ENCODE assay signal across 1 cellular context in genomic region chr19:21947775-21948174, GRCh38.
TF ChIP-seq lines count a peak whose summit lies in the region.

No MANE protein-coding gene starts in this region.

TF ChIP-seq in HepG2, 621 proteins besides CTCF, POLR2A, EP300 and RAD21 (continued from another document):
- no peak for TF ChIP-seq FUBP1 (CRISPR knock-in tag; IDR thresholded peaks at IDR 0.05; ENCODE audit: borderline replicate concordance)
- no peak for TF ChIP-seq SP2 (CRISPR knock-in tag; IDR thresholded peaks at IDR 0.05)
- no peak for TF ChIP-seq ZNF761 (CRISPR knock-in tag; conservative IDR thresholded peaks at IDR 0.05)
- TF ChIP-seq ZNF558 (CRISPR knock-in tag; IDR thresholded peaks at IDR 0.05; ENCODE audit: borderline replicate concordance), result no peak
- TF ChIP-seq ZNF597 (CRISPR knock-in tag; IDR thresholded peaks at IDR 0.05), result no peak
- TF ChIP-seq ZNF280B (CRISPR knock-in tag; IDR thresholded peaks at IDR 0.05; ENCODE audit: borderline replicate concordance), result no peak
- no peak for TF ChIP-seq ZNF75D (CRISPR knock-in tag; IDR thresholded peaks at IDR 0.05; ENCODE audit: borderline replicate concordance)
- no peak for TF ChIP-seq KLF6 (CRISPR knock-in tag; IDR thresholded peaks at IDR 0.05)
- TF ChIP-seq RNF2 (conservative IDR thresholded peaks at IDR 0.05; ENCODE audit: low read depth), result no peak
- TF ChIP-seq XRCC5 (optimal IDR thresholded peaks at IDR 0.05; ENCODE audit: low read length), result peak; percentile 75
- no peak for TF ChIP-seq HDAC6 (IDR thresholded peaks at IDR 0.05; ENCODE audit: low read depth, low read length)
- TF ChIP-seq TMF1 (CRISPR knock-in tag; IDR thresholded peaks at IDR 0.05; ENCODE audit: low read depth), result no peak
- TF ChIP-seq CBX5 (CRISPR knock-in tag; IDR thresholded peaks at IDR 0.05; ENCODE audit: borderline replicate concordance), result peak; percentile 81; the same call in 1 of the 2 replicates
- TF ChIP-seq ZNF280D (CRISPR knock-in tag; IDR thresholded peaks at IDR 0.05), result peak; percentile 91
- no peak for TF ChIP-seq ZNF615 (CRISPR knock-in tag; IDR thresholded peaks at IDR 0.05; ENCODE audit: borderline replicate concordance)
- no peak for TF ChIP-seq IKZF5 (CRISPR knock-in tag; IDR thresholded peaks at IDR 0.05)
- TF ChIP-seq ZNF253 (CRISPR knock-in tag; IDR thresholded peaks at IDR 0.05; ENCODE audit: borderline replicate concordance), result no peak
- TF ChIP-seq ZNF430 (CRISPR knock-in tag; IDR thresholded peaks at IDR 0.05), result no peak
- peak; percentile 62; the same call in 1 of the 2 replicates for TF ChIP-seq ZKSCAN1 (IDR thresholded peaks at IDR 0.05; ENCODE audit: low read length)
- TF ChIP-seq UBTF (CRISPR knock-in tag; IDR thresholded peaks at IDR 0.05), result no peak
- no peak for TF ChIP-seq IKZF4 (CRISPR knock-in tag; IDR thresholded peaks at IDR 0.05; ENCODE audit: borderline replicate concordance, low read depth, not compliant biosample characterization)
- no peak for TF ChIP-seq ZNF841 (CRISPR knock-in tag; IDR thresholded peaks at IDR 0.05; ENCODE audit: borderline replicate concordance)
- no peak for TF ChIP-seq CBX2 (IDR thresholded peaks at IDR 0.05; ENCODE audit: low read depth, low read length)
- TF ChIP-seq CBX2 (CRISPR knock-in tag; IDR thresholded peaks at IDR 0.05; ENCODE audit: low read depth), result no peak
- TF ChIP-seq ZFYVE20 (CRISPR knock-in tag; IDR thresholded peaks at IDR 0.05; ENCODE audit: borderline replicate concordance, low read depth), result no peak
- no peak for TF ChIP-seq MZF1 (CRISPR knock-in tag; IDR thresholded peaks at IDR 0.05; ENCODE audit: borderline replicate concordance)
- TF ChIP-seq CBX1 (IDR thresholded peaks at IDR 0.05; ENCODE audit: low read depth), result peak; percentile 93
- TF ChIP-seq ZNF230 (CRISPR knock-in tag; IDR thresholded peaks at IDR 0.05), result no peak
- TF ChIP-seq ZNF17 (CRISPR knock-in tag; IDR thresholded peaks at IDR 0.05), result no peak
- no peak for TF ChIP-seq ZBTB14 (CRISPR knock-in tag; IDR thresholded peaks at IDR 0.05)
- TF ChIP-seq ZNF180 (CRISPR knock-in tag; IDR thresholded peaks at IDR 0.05; ENCODE audit: borderline replicate concordance, low read depth), result no peak
- no peak for TF ChIP-seq HNRNPUL1 (IDR thresholded peaks at IDR 0.05; ENCODE audit: low read depth, low read length)
TF ChIP-seq in HepG2: peak in this region for 8.
